2 cellular contexts compared by ENCODE assay signal in the genomic region with DNA sequence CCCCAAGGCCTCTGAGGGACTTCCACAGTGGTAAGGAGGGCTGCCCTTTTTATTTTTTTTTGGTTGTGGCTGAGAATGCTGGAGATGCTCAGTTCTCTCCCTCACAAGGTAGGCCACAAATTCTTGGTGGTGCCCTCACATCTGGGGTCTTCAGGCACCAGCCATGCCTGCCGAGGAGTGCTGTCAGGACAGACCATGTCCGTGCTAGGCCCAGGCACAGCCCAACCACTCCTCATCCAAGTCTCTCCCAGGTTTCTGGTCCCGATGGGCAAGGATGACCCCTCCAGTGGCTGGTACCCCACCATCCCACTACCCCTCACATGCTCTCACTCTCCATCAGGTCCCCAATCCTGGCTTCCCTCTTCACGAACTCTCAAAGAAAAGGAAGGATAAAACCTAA.
TF ChIP-seq lines count a peak whose summit lies in the region.

No MANE protein-coding gene starts in this region.

TF ChIP-seq in SK-N-SH, 30 proteins besides CTCF, POLR2A, EP300 and RAD21 (continued from another document):
- TF ChIP-seq, protein P1, sequence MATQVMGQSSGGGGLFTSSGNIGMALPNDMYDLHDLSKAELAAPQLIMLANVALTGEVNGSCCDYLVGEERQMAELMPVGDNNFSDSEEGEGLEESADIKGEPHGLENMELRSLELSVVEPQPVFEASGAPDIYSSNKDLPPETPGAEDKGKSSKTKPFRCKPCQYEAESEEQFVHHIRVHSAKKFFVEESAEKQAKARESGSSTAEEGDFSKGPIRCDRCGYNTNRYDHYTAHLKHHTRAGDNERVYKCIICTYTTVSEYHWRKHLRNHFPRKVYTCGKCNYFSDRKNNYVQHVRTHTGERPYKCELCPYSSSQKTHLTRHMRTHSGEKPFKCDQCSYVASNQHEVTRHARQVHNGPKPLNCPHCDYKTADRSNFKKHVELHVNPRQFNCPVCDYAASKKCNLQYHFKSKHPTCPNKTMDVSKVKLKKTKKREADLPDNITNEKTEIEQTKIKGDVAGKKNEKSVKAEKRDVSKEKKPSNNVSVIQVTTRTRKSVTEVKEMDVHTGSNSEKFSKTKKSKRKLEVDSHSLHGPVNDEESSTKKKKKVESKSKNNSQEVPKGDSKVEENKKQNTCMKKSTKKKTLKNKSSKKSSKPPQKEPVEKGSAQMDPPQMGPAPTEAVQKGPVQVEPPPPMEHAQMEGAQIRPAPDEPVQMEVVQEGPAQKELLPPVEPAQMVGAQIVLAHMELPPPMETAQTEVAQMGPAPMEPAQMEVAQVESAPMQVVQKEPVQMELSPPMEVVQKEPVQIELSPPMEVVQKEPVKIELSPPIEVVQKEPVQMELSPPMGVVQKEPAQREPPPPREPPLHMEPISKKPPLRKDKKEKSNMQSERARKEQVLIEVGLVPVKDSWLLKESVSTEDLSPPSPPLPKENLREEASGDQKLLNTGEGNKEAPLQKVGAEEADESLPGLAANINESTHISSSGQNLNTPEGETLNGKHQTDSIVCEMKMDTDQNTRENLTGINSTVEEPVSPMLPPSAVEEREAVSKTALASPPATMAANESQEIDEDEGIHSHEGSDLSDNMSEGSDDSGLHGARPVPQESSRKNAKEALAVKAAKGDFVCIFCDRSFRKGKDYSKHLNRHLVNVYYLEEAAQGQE (IDR thresholded peaks at IDR 0.05; ENCODE audit: low read depth, low read length): no peak
- TF ChIP-seq SIN3A (IDR thresholded peaks at IDR 0.05; ENCODE audit: borderline replicate concordance, low read depth, low read length): no peak
- no peak for TF ChIP-seq FOSL2 (IDR thresholded peaks at IDR 0.05; ENCODE audit: borderline replicate concordance, low read depth)

TF ChIP-seq in SK-N-SH treated with all-trans-retinoic acid at 6 μM for 48 hours, 23 proteins besides CTCF, POLR2A, EP300 and RAD21 (continued from another document):
- TF ChIP-seq, protein P2, sequence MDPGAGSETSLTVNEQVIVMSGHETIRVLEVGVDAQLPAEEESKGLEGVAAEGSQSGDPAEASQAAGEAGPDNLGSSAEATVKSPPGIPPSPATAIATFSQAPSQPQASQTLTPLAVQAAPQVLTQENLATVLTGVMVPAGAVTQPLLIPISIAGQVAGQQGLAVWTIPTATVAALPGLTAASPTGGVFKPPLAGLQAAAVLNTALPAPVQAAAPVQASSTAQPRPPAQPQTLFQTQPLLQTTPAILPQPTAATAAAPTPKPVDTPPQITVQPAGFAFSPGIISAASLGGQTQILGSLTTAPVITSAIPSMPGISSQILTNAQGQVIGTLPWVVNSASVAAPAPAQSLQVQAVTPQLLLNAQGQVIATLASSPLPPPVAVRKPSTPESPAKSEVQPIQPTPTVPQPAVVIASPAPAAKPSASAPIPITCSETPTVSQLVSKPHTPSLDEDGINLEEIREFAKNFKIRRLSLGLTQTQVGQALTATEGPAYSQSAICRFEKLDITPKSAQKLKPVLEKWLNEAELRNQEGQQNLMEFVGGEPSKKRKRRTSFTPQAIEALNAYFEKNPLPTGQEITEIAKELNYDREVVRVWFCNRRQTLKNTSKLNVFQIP (CRISPR knock-in tag; IDR thresholded peaks at IDR 0.05; ENCODE audit: borderline replicate concordance, low read depth): no peak
